ENCODE assay signal across 11 cellular contexts in the genomic region with DNA sequence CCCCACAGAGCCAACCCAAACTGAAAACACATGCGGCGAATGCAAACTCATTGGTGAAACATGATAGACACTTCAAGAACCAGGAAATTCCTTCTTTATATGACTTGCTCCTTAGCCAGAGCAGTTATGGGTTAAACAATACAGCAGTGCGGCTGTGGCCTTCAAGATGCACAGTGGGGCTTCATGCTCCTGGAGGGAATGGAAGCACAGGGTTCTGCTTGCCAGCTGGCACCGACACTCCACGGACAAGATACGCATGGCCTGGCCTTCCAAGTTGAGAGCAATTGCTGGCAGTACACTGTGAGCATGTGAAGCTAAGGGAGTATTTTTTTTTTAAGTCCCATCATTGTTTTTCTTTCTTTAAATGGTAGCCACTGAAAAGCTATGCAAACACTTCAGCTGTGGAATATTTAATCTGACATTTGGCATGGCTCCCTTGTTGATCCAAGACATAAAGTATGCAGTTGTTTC.
DNase-seq lines count a peak whose midpoint lies in the region; ATAC-seq and TF ChIP-seq lines count a peak whose summit lies in the region.
"Had no signal": no experiment of that assay in that cellular context is flagged by ENCODE, and none has a peak within 500 bp of the region (broad histone marks: within the 10 kb centered on the region; RNA-seq: fewer than 3 reads in every experiment).

No MANE protein-coding gene starts in this region.

- peaks cover 3% of the 10 kb centered on the region for H3K9me3 Mint-ChIP-seq in CD4-positive, alpha-beta T cell

- no peaks in the 10 kb centered on the region for H3K27me3 Mint-ChIP-seq in CD4-positive, alpha-beta T cell

- H3K27ac ChIP-seq in colonic mucosa (no peak overlapping the region), lung (ENCODE audit: low read depth in 1 of 2, low read length in 1 of 2) (peak overlapping the region; percentile 61 to 76), uterus (peak overlapping the region; percentile 62 to 77)
- no peak overlapping the region for H3K27ac ChIP-seq in CD4-positive, alpha-beta T cell (ENCODE audit: low read depth, low read length)
- H3K27ac ChIP-seq: neutrophil had no signal

- H3K36me3 ChIP-seq in colonic mucosa (no peaks in the 10 kb centered on the region), lung (ENCODE audit: control insufficient read depth in 2 of 2, insufficient read depth in 2 of 2, low read length in 2 of 2) (no peaks in the 10 kb centered on the region), uterus (no peaks in the 10 kb centered on the region)
- H3K36me3 ChIP-seq: neutrophil had no signal

- H3K4me3 ChIP-seq in colonic mucosa, result no peak overlapping the region
- no peak overlapping the region for H3K4me3 ChIP-seq in lung
- H3K4me3 ChIP-seq in uterus, result no peak overlapping the region

- peak; percentile 72 for ATAC-seq in lung (ENCODE audit: insufficient read depth, low FRiP score)
- no peak for ATAC-seq in HG02884 (IDR thresholded peaks at IDR 0.05; ENCODE audit: unreplicated experiment)
- no peak for ATAC-seq in CD4-positive, alpha-beta T cell (ENCODE audit: poor library complexity)

- H3K9ac ChIP-seq in colonic mucosa (ENCODE audit: low read depth in 2 of 2, low read length in 2 of 2), result no peak overlapping the region

- no peak for TF ChIP-seq POLR2A in uterus (IDR thresholded peaks at IDR 0.05)

- no peak overlapping the region for H3K4me3 Mint-ChIP-seq in CD4-positive, alpha-beta T cell
- H3K4me3 Mint-ChIP-seq: stimulated activated naive CD8-positive, alpha-beta T cell treated with anti-CD3 and anti-CD28 coated beads, Interleukin-15, Interleukin-2, amounts not matched to agents 100 ng/mL and 50 ng/mL, for 24 hours had no signal

- peaks cover 9% of the 10 kb centered on the region for H3K4me1 Mint-ChIP-seq in CD4-positive, alpha-beta T cell (ENCODE audit: low read depth)

- intact Hi-C loops in colonic mucosa (cut with DNase I) (no loop called here), uterus (cut with DNase I; ENCODE audit: low total_unique reads) (no loop called here)
- intact Hi-C loops in CD4-positive, alpha-beta T cell (cut with DNase I, micrococcal nuclease), result loop anchor here in 1 of 2 experiments (10.0 kb wide), 1 partner anchor 373 kb away; no protein-coding TSS in a partner anchor

- peak; percentile 89 for DNase-seq in NCI-H2029 (lab: John Stamatoyannopoulos, UW)
- DNase-seq in colonic mucosa, result peak; percentile 40
- DNase-seq in lung (ENCODE audit: low spot score), result peak; percentile 61
- DNase-seq in uterus, result peak; percentile 90 to 91
- DNase-seq in NOMO-1 treated with dmso at 0.1 percent for 144 hours (lab: John Stamatoyannopoulos, UW; ENCODE audit: unreplicated experiment), result no peak
- no peak for DNase-seq in CD4-positive, alpha-beta T cell
- DNase-seq: activated CD4-positive, alpha-beta T cell treated with anti-CD3 and anti-CD28 coated beads for 4 hours; effector memory CD4-positive, alpha-beta T cell had no signal

- no peaks in the 10 kb centered on the region for H3K36me3 Mint-ChIP-seq in CD4-positive, alpha-beta T cell (ENCODE audit: low read depth)

- TF ChIP-seq CTCF in colonic mucosa (IDR thresholded peaks at IDR 0.05) (no peak), lung (IDR thresholded peaks at IDR 0.05; ENCODE audit: control extremely low read depth, extremely low read depth) (no peak), uterus (IDR thresholded peaks at IDR 0.05) (no peak)
- no peak for TF ChIP-seq CTCF in CD4-positive, alpha-beta T cell (IDR thresholded peaks at IDR 0.05)

- POLR2A ChIA-PET in CD4-positive, alpha-beta T cell (lab: Charles Lee), result no interaction called here

- H3K9me3 ChIP-seq in colonic mucosa (no peaks in the 10 kb centered on the region), lung (ENCODE audit: control insufficient read depth in 2 of 2, insufficient read depth in 1 of 2, low read length in 1 of 2) (peaks cover 0 to 3% of the 10 kb centered on the region in 2 donors), uterus (no peaks in the 10 kb centered on the region)
- H3K9me3 ChIP-seq in CD4-positive, alpha-beta T cell (ENCODE audit: control insufficient read depth, low read length), result peaks cover 10% of the 10 kb centered on the region
- H3K9me3 ChIP-seq: neutrophil had no signal

- CTCF ChIA-PET in CD4-positive, alpha-beta T cell (lab: Charles Lee), result no interaction called here

- H3K4me1 ChIP-seq in colonic mucosa (no peaks in the 10 kb centered on the region), lung (ENCODE audit: control insufficient read depth in 2 of 2, insufficient read depth in 2 of 2, low read length in 2 of 2) (peaks cover 3% of the 10 kb centered on the region in 2 donors), uterus (peaks cover 0 to 8% of the 10 kb centered on the region in 2 donors)

- no peak overlapping the region for H3K27ac Mint-ChIP-seq in CD4-positive, alpha-beta T cell
- H3K27ac Mint-ChIP-seq: stimulated activated naive CD8-positive, alpha-beta T cell treated with anti-CD3 and anti-CD28 coated beads, Interleukin-15, Interleukin-2, amounts not matched to agents 100 ng/mL and 50 ng/mL, for 24 hours had no signal

- H3K27me3 ChIP-seq in colonic mucosa (no peaks in the 10 kb centered on the region), lung (ENCODE audit: control insufficient read depth, insufficient read depth) (no peaks in the 10 kb centered on the region), uterus (no peaks in the 10 kb centered on the region)
- no peaks in the 10 kb centered on the region for H3K27me3 ChIP-seq in CD4-positive, alpha-beta T cell (ENCODE audit: control insufficient read depth, insufficient read depth, low read length)
- H3K27me3 ChIP-seq: neutrophil had no signal

- WGBS in lung, 2 donors, result 59 to 84% methylated on average over 6 of the region's 6 CpGs

Comparison
In these comparisons a context has a peak if more than half of its experiments do, and no peak if none do; other contexts are left out.
1. DNase-seq: peak in NCI-H2029 (single experiment), colonic mucosa (single experiment), lung (single experiment) and uterus (2 of 2); none in NOMO-1 treated with dmso at 0.1 percent for 144 hours (single experiment) and CD4-positive, alpha-beta T cell (0 of 10).
2. H3K27ac ChIP-seq: peak in lung (2 of 2) and uterus (2 of 2); none in colonic mucosa (single experiment) and CD4-positive, alpha-beta T cell (single experiment).